ENCODE assay signal across 14 cellular contexts in genomic region chr6:82045965-82046756, GRCh38.
DNase-seq lines count a peak whose midpoint lies in the region; ATAC-seq and TF ChIP-seq lines count a peak whose summit lies in the region.
"Had no signal": no experiment of that assay in that cellular context is flagged by ENCODE, and none has a peak within 500 bp of the region (broad histone marks: within the 10 kb centered on the region; RNA-seq: fewer than 3 reads in every experiment).

No MANE protein-coding gene starts in this region.

- H3K4me1 ChIP-seq in Karpas-422 (ENCODE audit: low read length), result no peaks in the 10 kb centered on the region
- H3K4me1 ChIP-seq: gastroesophageal sphincter had no signal

- no peak overlapping the region for H3K4me3 ChIP-seq in epithelial cell of proximal tubule (ENCODE audit: low read depth, low read length)
- H3K4me3 ChIP-seq in Karpas-422 (ENCODE audit: low read length), result no peak overlapping the region
- H3K4me3 ChIP-seq: gastroesophageal sphincter had no signal

- DNase-seq in Caki2 (ENCODE audit: low read depth) (peak; percentile 35), M059J (ENCODE audit: low read depth) (peak; percentile 99), epithelial cell of proximal tubule (ENCODE audit: low read depth) (peak; percentile 82), renal cortical epithelial cell (ENCODE audit: low read depth) (peak; percentile 98), GOT3 (lab: John Stamatoyannopoulos, UW) (no peak), Karpas-422 (no peak)
- DNase-seq: activated CD8-positive, alpha-beta T cell treated with anti-CD3 and anti-CD28 coated beads for 36 hours; anterior cingulate cortex; C1 segment of cervical spinal cord; NCI-H1417; nucleus accumbens had no signal

- in situ Hi-C loops in Caki2 (cut with HindIII; ENCODE audit: low pct_unique_long_range_greater_than_20kb, low sequenced_read_pairs), result no loop called here

- H3K79me2 ChIP-seq in Karpas-422 (ENCODE audit: low read length), result no peaks in the 10 kb centered on the region

- H3K27ac ChIP-seq in Karpas-422 (ENCODE audit: low read length), result no peak overlapping the region
- H3K27ac ChIP-seq: gastroesophageal sphincter had no signal

- H3K9me3 ChIP-seq in Karpas-422 (ENCODE audit: low read length), result no peaks in the 10 kb centered on the region
- H3K9me3 ChIP-seq: gastroesophageal sphincter had no signal

- H4K20me1 ChIP-seq in Karpas-422 (ENCODE audit: insufficient read depth, low read depth, low read length), result no peaks in the 10 kb centered on the region

- no peak for TF ChIP-seq CTCF in epithelial cell of proximal tubule (conservative IDR thresholded peaks at IDR 0.05; ENCODE audit: low read depth, low read length)

- no peaks in the 10 kb centered on the region for H3K36me3 ChIP-seq in Karpas-422 (ENCODE audit: insufficient read depth, low read length)
- H3K36me3 ChIP-seq: gastroesophageal sphincter had no signal

- no peak overlapping the region for H3K4me2 ChIP-seq in Karpas-422 (ENCODE audit: low read depth, low read length, poor library complexity, severe bottlenecking)

- H3K9ac ChIP-seq in Karpas-422 (ENCODE audit: low read length), result no peak overlapping the region

- H2AFZ ChIP-seq in Karpas-422 (ENCODE audit: low read length), result no peak overlapping the region

- no peaks in the 10 kb centered on the region for H3K27me3 ChIP-seq in Karpas-422 (ENCODE audit: low read length)
- H3K27me3 ChIP-seq: gastroesophageal sphincter had no signal

- ATAC-seq in GM21717 (IDR thresholded peaks at IDR 0.05; ENCODE audit: unreplicated experiment), result no peak
- no peak for ATAC-seq in GM19324 (IDR thresholded peaks at IDR 0.05; ENCODE audit: low FRiP score, unreplicated experiment)
- ATAC-seq: activated CD8-positive, alpha-beta T cell treated with anti-CD3 and anti-CD28 coated beads for 36 hours; gastroesophageal sphincter had no signal

- no peaks in the 10 kb centered on the region for H3K9me2 ChIP-seq in Karpas-422 (replicated peaks; ENCODE audit: insufficient read depth, low read length)

Comparison
In these comparisons a context has a peak if more than half of its experiments do, and no peak if none do; other contexts are left out.
1. DNase-seq: peak in Caki2 (single experiment), M059J (single experiment), epithelial cell of proximal tubule (single experiment) and renal cortical epithelial cell (single experiment); none in GOT3 (single experiment) and Karpas-422 (single experiment).